Comparison of ENCODE assay signal across 35 cellular contexts in genomic region chrX:116185163-116185562, GRCh38. TPM values are rescaled to one million over a fixed set of nuclear protein-coding genes. Genes with fewer than 3 reads are reported as not detected.
"Had no signal": no experiment of that assay in that cellular context is flagged by ENCODE, and none has a peak within 500 bp of the region (broad histone marks: within the 10 kb centered on the region; RNA-seq: fewer than 3 reads in every experiment).

No MANE protein-coding gene starts in this region.

- DNase-seq: colonic mucosa; cortex of kidney; effector CD8-positive, alpha-beta T cell; effector memory CD8-positive, alpha-beta T cell; endodermal cell; erythroblast; esophagus squamous epithelium; foreskin fibroblast; foreskin melanocyte; gastrocnemius medialis; glutamatergic neuron; head of caudate nucleus; heart right ventricle; hippocampal formation; kidney glomerular epithelial cell; left colon; left ventricle myocardium inferior; lower lobe of right lung; mesenchymal stem cell; mucosa of descending colon; naive B cell had no signal

- H3K36me3 Mint-ChIP-seq: mesothelial cell of epicardium, naive B cell had no signal

- ATAC-seq: effector memory CD8-positive, alpha-beta T cell; esophagus mucosa; gastrocnemius medialis; heart right ventricle; left colon; left lobe of liver; lower lobe of right lung; mucosa of descending colon had no signal

- H3K27me3 Mint-ChIP-seq: dendritic cell treated with granulocyte-macrophage colony-stimulating factor and Interleukin-4, amounts not matched to agents 40 ng/mL and 50 ng/mL, for 4 days; effector memory CD8-positive, alpha-beta T cell; naive B cell had no signal

- H3K27ac Mint-ChIP-seq: dendritic cell treated with granulocyte-macrophage colony-stimulating factor and Interleukin-4, amounts not matched to agents 40 ng/mL and 50 ng/mL, for 4 days; effector memory CD8-positive, alpha-beta T cell; endodermal cell; mesothelial cell of epicardium; naive B cell had no signal

- H3K27ac ChIP-seq: colonic mucosa, epithelial cell of prostate, esophagus squamous epithelium, gastrocnemius medialis, heart right ventricle, left ventricle myocardium inferior, lower lobe of right lung had no signal

- H3K27me3 ChIP-seq: colonic mucosa, esophagus squamous epithelium, gastrocnemius medialis, heart right ventricle had no signal

- FAIRE-seq: endometrium, islet of Langerhans, keratinocyte had no signal

- H3K9me3 ChIP-seq: colonic mucosa, esophagus squamous epithelium, gastrocnemius medialis, lower lobe of right lung, mucosa of descending colon had no signal

- H3K4me3 ChIP-seq: colonic mucosa, esophagus squamous epithelium, gastrocnemius medialis, heart right ventricle, left ventricle myocardium inferior, lower lobe of right lung, mucosa of descending colon had no signal

- H3K4me3 Mint-ChIP-seq: dendritic cell treated with granulocyte-macrophage colony-stimulating factor and Interleukin-4, amounts not matched to agents 40 ng/mL and 50 ng/mL, for 4 days; effector memory CD8-positive, alpha-beta T cell; endodermal cell; mesothelial cell of epicardium; naive B cell had no signal

- H3K4me1 Mint-ChIP-seq: mesothelial cell of epicardium, naive B cell had no signal

- H3K4me1 ChIP-seq: colonic mucosa, esophagus squamous epithelium, gastrocnemius medialis, heart right ventricle, left ventricle myocardium inferior, lower lobe of right lung had no signal

- H3K36me3 ChIP-seq: colonic mucosa, esophagus squamous epithelium, gastrocnemius medialis, heart right ventricle, left ventricle myocardium inferior, lower lobe of right lung had no signal

RNA-seq across cellular contexts. Expression of gene AGTR2, which starts 14.6 kb away (rescaled TPM):
- total RNA-seq: dermis microvascular lymphatic vessel endothelial cell, endodermal cell, esophagus mucosa, esophagus squamous epithelium, gastrocnemius medialis, glomerular endothelial cell, left lobe of liver, lower leg skin, lung microvascular endothelial cell, mesenteric fat pad, myocyte had no signal
- polyA plus RNA-seq: keratinocyte had no signal
